In genomic region chr7:90611115-90611514, GRCh38 we compare ENCODE assay signal across 21 cellular contexts.
"Had no signal": no experiment of that assay in that cellular context is flagged by ENCODE, and none has a peak within 500 bp of the region (broad histone marks: within the 10 kb centered on the region; RNA-seq: fewer than 3 reads in every experiment).

No MANE protein-coding gene starts in this region.

- H3K9ac ChIP-seq: parathyroid adenoma had no signal

- H2AFZ ChIP-seq: parathyroid adenoma had no signal

- ATAC-seq: activated CD8-positive, alpha-beta T cell treated with anti-CD3 and anti-CD28 coated beads for 36 hours; activated naive CD4-positive, alpha-beta T cell treated with anti-CD3 and anti-CD28 coated beads, Interleukin-2, amount 50 U/mL, for 72 hours; activated T-cell treated with anti-CD3 and anti-CD28 coated beads, Interleukin-2, amount 50 U/mL, for 4 hours; mucosa of descending colon; naive thymus-derived CD8-positive, alpha-beta T cell; WTC11 had no signal

- H3K27ac ChIP-seq: brain microvascular endothelial cell, coronary artery, esophagus squamous epithelium, neutrophil, parathyroid adenoma, tibial artery had no signal

- H3K27me3 ChIP-seq: brain microvascular endothelial cell, esophagus squamous epithelium, neutrophil, tibial artery had no signal

- H3K4me1 ChIP-seq: esophagus squamous epithelium, parathyroid adenoma had no signal

- H3K79me2 ChIP-seq: parathyroid adenoma had no signal

- DNase-seq: activated CD4-positive, alpha-beta T cell treated with anti-CD3 and anti-CD28 coated beads for 48 hours; activated CD8-positive, alpha-beta T cell treated with anti-CD3 and anti-CD28 coated beads for 36 hours; activated effector memory CD4-positive, alpha-beta T cell treated with anti-CD3 and anti-CD28 coated beads, Interleukin-2, amount 50 U/mL, for 16 hours; activated T-cell treated with anti-CD3 and anti-CD28 coated beads, Interleukin-2, amount 50 U/mL, for 4 hours; amygdala; brain microvascular endothelial cell; esophagus squamous epithelium; foreskin fibroblast; head of caudate nucleus; kidney glomerular epithelial cell; left ventricle myocardium superior; mucosa of descending colon; naive thymus-derived CD8-positive, alpha-beta T cell; stimulated activated CD4-positive, alpha-beta T cell treated with anti-CD3 and anti-CD28 coated beads, Interleukin-2, amount 100 ng/mL, for 24 hours; tibial artery had no signal

- H3K9me3 ChIP-seq: esophagus squamous epithelium, mucosa of descending colon, neutrophil, tibial artery had no signal

- H3K36me3 ChIP-seq: brain microvascular endothelial cell, esophagus squamous epithelium, neutrophil, tibial artery had no signal

- FAIRE-seq: urothelium cell line had no signal

- H3K4me3 ChIP-seq: coronary artery, esophagus squamous epithelium, mucosa of descending colon, tibial artery had no signal
